Comparison of ENCODE assay signal across 1 cellular context in the genomic region with DNA sequence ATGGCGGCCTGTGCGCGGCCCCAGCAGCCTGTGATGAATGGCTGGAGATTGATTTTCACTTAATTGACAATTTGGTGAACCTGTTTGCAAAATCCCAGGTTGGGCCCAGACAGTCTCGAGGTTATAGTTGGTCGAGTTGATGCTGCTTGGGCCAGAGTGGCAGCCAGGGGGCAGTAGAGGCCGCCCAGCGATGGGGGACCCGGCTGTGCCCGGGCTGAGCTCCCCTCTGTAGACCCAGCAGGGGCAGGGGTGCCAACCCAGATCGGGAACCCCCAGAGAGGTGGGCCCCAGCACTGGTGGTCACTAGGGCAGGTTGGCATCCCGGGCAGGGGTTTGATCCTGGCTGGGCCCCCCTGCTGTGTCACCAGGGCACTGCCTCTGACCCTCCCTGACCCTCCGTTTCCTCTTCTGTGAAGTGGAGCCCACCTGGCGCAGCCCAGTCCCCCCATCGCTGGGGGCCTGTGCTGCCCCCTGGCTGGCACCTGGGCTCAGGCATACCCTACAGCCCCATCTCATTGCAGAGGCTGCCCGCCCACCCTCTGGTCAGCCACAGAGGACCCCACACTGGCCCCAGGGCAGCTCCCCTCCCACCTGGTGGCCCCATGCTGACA.
TF ChIP-seq lines count a peak whose summit lies in the region.

No MANE protein-coding gene starts in this region.

TF ChIP-seq in HCT116, 20 proteins besides CTCF, POLR2A, EP300 and RAD21 (continued from another document):
- TF ChIP-seq ZBTB33 (IDR thresholded peaks at IDR 0.05; ENCODE audit: extremely low read depth, insufficient replicate concordance, low read length) (no peak), TCF7L2 (IDR thresholded peaks at IDR 0.05; ENCODE audit: borderline replicate concordance, extremely low read depth, insufficient read depth, insufficient read length) (no peak), ATF3 (IDR thresholded peaks at IDR 0.05) (no peak), FOSL1 (IDR thresholded peaks at IDR 0.05; ENCODE audit: low read depth) (no peak), EZH2 (IDR thresholded peaks at IDR 0.05) (no peak), CEBPB (IDR thresholded peaks at IDR 0.05; ENCODE audit: low read depth) (no peak), POLR2AphosphoS5 (IDR thresholded peaks at IDR 0.05; ENCODE audit: low read depth, low read length) (no peak), JUND (IDR thresholded peaks at IDR 0.05) (no peak), ELF1 (IDR thresholded peaks at IDR 0.05; ENCODE audit: borderline replicate concordance, low read depth) (no peak)
- TF ChIP-seq, protein P1, sequence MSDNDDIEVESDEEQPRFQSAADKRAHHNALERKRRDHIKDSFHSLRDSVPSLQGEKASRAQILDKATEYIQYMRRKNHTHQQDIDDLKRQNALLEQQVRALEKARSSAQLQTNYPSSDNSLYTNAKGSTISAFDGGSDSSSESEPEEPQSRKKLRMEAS (IDR thresholded peaks at IDR 0.05), result no peak
- TF ChIP-seq, protein P2, sequence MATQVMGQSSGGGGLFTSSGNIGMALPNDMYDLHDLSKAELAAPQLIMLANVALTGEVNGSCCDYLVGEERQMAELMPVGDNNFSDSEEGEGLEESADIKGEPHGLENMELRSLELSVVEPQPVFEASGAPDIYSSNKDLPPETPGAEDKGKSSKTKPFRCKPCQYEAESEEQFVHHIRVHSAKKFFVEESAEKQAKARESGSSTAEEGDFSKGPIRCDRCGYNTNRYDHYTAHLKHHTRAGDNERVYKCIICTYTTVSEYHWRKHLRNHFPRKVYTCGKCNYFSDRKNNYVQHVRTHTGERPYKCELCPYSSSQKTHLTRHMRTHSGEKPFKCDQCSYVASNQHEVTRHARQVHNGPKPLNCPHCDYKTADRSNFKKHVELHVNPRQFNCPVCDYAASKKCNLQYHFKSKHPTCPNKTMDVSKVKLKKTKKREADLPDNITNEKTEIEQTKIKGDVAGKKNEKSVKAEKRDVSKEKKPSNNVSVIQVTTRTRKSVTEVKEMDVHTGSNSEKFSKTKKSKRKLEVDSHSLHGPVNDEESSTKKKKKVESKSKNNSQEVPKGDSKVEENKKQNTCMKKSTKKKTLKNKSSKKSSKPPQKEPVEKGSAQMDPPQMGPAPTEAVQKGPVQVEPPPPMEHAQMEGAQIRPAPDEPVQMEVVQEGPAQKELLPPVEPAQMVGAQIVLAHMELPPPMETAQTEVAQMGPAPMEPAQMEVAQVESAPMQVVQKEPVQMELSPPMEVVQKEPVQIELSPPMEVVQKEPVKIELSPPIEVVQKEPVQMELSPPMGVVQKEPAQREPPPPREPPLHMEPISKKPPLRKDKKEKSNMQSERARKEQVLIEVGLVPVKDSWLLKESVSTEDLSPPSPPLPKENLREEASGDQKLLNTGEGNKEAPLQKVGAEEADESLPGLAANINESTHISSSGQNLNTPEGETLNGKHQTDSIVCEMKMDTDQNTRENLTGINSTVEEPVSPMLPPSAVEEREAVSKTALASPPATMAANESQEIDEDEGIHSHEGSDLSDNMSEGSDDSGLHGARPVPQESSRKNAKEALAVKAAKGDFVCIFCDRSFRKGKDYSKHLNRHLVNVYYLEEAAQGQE (IDR thresholded peaks at IDR 0.05; ENCODE audit: low read depth), result no peak
